16 cellular contexts compared by ENCODE assay signal in genomic region chr10:46092523-46093195, GRCh38. TPM values are rescaled to one million over a fixed set of nuclear protein-coding genes. Genes with fewer than 3 reads are reported as not detected.
A peak's percentile ranks its signal among the peaks of the same experiment; 100 is the strongest.
DNase-seq lines count a peak whose midpoint lies in the region; ATAC-seq and TF ChIP-seq lines count a peak whose summit lies in the region.
"Had no signal": no experiment of that assay in that cellular context is flagged by ENCODE, and none has a peak within 500 bp of the region (broad histone marks: within the 10 kb centered on the region; RNA-seq: fewer than 3 reads in every experiment).

No MANE protein-coding gene starts in this region.

- in situ Hi-C loops in HAP-1 (cut with MboI; ENCODE audit: low sequenced_read_pairs): no loop called here

- no peaks in the 10 kb centered on the region for H3K36me3 ChIP-seq in HAP-1 (replicated peaks)
- H3K36me3 ChIP-seq in prostate gland: no peaks in the 10 kb centered on the region
- H3K36me3 ChIP-seq: suprapubic skin had no signal

- H3K27me3 ChIP-seq in HAP-1 (ENCODE audit: low read depth): no peaks in the 10 kb centered on the region
- H3K27me3 ChIP-seq in prostate gland (replicated peaks; ENCODE audit: insufficient read depth): no peaks in the 10 kb centered on the region
- H3K27me3 ChIP-seq: suprapubic skin had no signal

- TF ChIP-seq POLR2A in prostate gland (IDR thresholded peaks at IDR 0.05): no peak

- ATAC-seq in GM21825 (IDR thresholded peaks at IDR 0.05; ENCODE audit: unreplicated experiment): peak; percentile 46
- peak; percentile 64 for ATAC-seq in memory B cell (ENCODE audit: low read depth)

- H3K4me1 ChIP-seq in HAP-1: peaks cover 11% of the 10 kb centered on the region
- H3K4me1 ChIP-seq in prostate gland (replicated peaks): no peaks in the 10 kb centered on the region
- H3K4me1 ChIP-seq: suprapubic skin had no signal

- H3K36me3 Mint-ChIP-seq in memory B cell: no peaks in the 10 kb centered on the region

- no peaks in the 10 kb centered on the region for H3K9me3 Mint-ChIP-seq in memory B cell
- H3K9me3 Mint-ChIP-seq: activated T-cell treated with anti-CD3 and anti-CD28 coated beads, Interleukin-2, amount 50 U/mL, for 4 hours had no signal

- no peaks in the 10 kb centered on the region for H3K27me3 Mint-ChIP-seq in memory B cell

- H3K4me3 ChIP-seq in HAP-1: no peak overlapping the region
- H3K4me3 ChIP-seq in prostate gland: no peak overlapping the region
- H3K4me3 ChIP-seq: suprapubic skin had no signal

- TF ChIP-seq CTCF in prostate gland (IDR thresholded peaks at IDR 0.05): no peak

- intact Hi-C loops in prostate gland (cut with DNase I): no loop called here

- peak; percentile 49 for DNase-seq in DMS53 (lab: John Stamatoyannopoulos, UW)
- peak; percentile 70 for DNase-seq in SKM-1 treated with dmso at 0.1 percent for 144 hours (lab: John Stamatoyannopoulos, UW; ENCODE audit: unreplicated experiment)
- DNase-seq in memory B cell (ENCODE audit: low spot score in 2 of 2): no peak
- DNase-seq in NCI-H345 (lab: John Stamatoyannopoulos, UW): no peak
- no peak for DNase-seq in HAP-1 (ENCODE audit: low spot score in 2 of 2)
- DNase-seq in prostate gland (ENCODE audit: low spot score): no peak
- DNase-seq in NCI-H226: no peak
- DNase-seq: activated T-cell treated with anti-CD3 and anti-CD28 coated beads, Interleukin-2, amount 50 U/mL, for 4 hours; kidney glomerular epithelial cell; NCI-H1048; stimulated activated CD4-positive, alpha-beta T cell treated with anti-CD3 and anti-CD28 coated beads, Interleukin-2, amount 100 ng/mL, for 48 hours had no signal

- H3K9me3 ChIP-seq in HAP-1 (no peaks in the 10 kb centered on the region), prostate gland (no peaks in the 10 kb centered on the region)
- H3K9me3 ChIP-seq: suprapubic skin had no signal

- peaks cover 10% of the 10 kb centered on the region for H3K4me1 Mint-ChIP-seq in memory B cell

- no peak overlapping the region for H3K4me3 Mint-ChIP-seq in memory B cell
- H3K4me3 Mint-ChIP-seq: activated T-cell treated with anti-CD3 and anti-CD28 coated beads, Interleukin-2, amount 50 U/mL, for 4 hours had no signal

- H3K27ac ChIP-seq in prostate gland: no peak overlapping the region
- H3K27ac ChIP-seq: suprapubic skin had no signal

- H3K27ac Mint-ChIP-seq in memory B cell: no peak overlapping the region

- WGBS in prostate gland: 41% methylated on average over 5 of the region's 5 CpGs

RNA-seq across cellular contexts. Expression of gene MSMB, which starts 46.6 kb away (rescaled TPM):
- 1,000 to 10,000 TPM; 1,381 to 2,749 TPM for total RNA-seq in prostate gland
- total RNA-seq: activated T-cell treated with anti-CD3 and anti-CD28 coated beads, Interleukin-2, amount 50 U/mL, for 4 hours; chondrocyte; osteoblast; T-helper 2 cell treated with Interferon-gamma antibody and Interleukin-4, amounts not matched to agents 100 ng/mL and 5 ng/mL, for 36 hours had no signal

Comparison
In these comparisons a context has a peak if more than half of its experiments do, and no peak if none do; other contexts are left out.
1. DNase-seq: peak in DMS53 (single experiment) and SKM-1 treated with dmso at 0.1 percent for 144 hours (single experiment); none in memory B cell (0 of 2), NCI-H345 (single experiment), HAP-1 (0 of 2), prostate gland (single experiment) and NCI-H226 (single experiment).